ENCODE assay signal across 19 cellular contexts in the genomic region with DNA sequence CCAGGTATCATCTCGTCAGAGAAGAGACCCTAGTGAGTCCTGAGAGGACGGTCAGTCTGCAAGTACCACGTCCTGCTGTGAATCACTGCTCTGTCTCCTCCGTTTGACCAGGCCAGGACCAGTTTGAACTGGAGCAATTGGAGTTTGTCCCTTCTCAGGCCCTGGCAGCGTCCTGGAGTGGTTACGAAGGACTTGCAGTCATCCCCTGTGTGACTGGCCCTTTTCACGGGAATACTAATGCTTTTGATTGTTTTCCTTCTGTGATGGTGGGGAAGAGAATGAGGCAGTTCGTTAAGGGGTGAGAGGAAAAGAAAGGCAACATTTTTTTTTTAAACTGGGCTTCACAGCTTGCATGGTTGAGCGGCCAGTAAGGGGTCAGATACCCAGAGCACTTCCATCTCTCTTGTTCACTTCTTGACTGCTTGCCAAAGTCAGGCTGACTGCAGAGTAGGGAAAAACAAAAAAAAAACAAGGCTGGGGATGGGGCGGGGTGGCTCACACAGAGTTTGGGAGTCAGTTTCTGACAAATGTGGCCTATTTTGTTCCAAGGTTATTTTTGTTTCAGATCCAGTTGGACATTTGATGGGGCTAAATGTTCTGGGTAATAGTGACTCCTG.
DNase-seq lines count a peak whose midpoint lies in the region; TF ChIP-seq lines count a peak whose summit lies in the region.
"Had no signal": no experiment of that assay in that cellular context is flagged by ENCODE, and none has a peak within 500 bp of the region (broad histone marks: within the 10 kb centered on the region; RNA-seq: fewer than 3 reads in every experiment).

No MANE protein-coding gene starts in this region.

- WGBS in suprapubic skin = 67% methylated on average over 10 of the region's 10 CpGs

- TF ChIP-seq POLR2A in suprapubic skin (IDR thresholded peaks at IDR 0.05) = no peak

- no peak for TF ChIP-seq EP300 in suprapubic skin (IDR thresholded peaks at IDR 0.05)

- peak; percentile 12 for DNase-seq in DMS79 treated with DMSO at 0.1 percent for 48 hours (lab: John Stamatoyannopoulos, UW)
- peak; percentile 66 for DNase-seq in astrocyte of the hippocampus (ENCODE audit: low read depth, low spot score)
- peak; percentile 62 for DNase-seq in renal cortical epithelial cell (ENCODE audit: low read depth)
- DNase-seq in NOMO-1 treated with DMSO at 0.1 percent for 48 hours (lab: John Stamatoyannopoulos, UW; ENCODE audit: unreplicated experiment) = no peak
- no peak for DNase-seq in suprapubic skin (ENCODE audit: low spot score in 2 of 2)
- no peak for DNase-seq in activated naive CD4-positive, alpha-beta T cell treated with Interleukin-2 at 50 U/mL for 16 hours
- no peak for DNase-seq in effector memory CD4-positive, alpha-beta T cell
- DNase-seq: activated CD4-positive, CD25-positive, alpha-beta regulatory T cell treated with anti-CD3 and anti-CD28 coated beads, Interleukin-2, amount 50 U/mL, for 72 hours; amniotic stem cell; COR-L47; cortex of kidney; foreskin melanocyte; GDM1; natural killer cell; NCI-H1436; NCI-H524 had no signal

- H3K4me1 ChIP-seq in suprapubic skin = no peaks in the 10 kb centered on the region
- H3K4me1 ChIP-seq in effector memory CD4-positive, alpha-beta T cell (ENCODE audit: control insufficient read depth, insufficient read depth, low read length, poor library complexity, severe bottlenecking) = no peaks in the 10 kb centered on the region
- H3K4me1 ChIP-seq: SJSA1 had no signal

- no peaks in the 10 kb centered on the region for H3K36me3 ChIP-seq in suprapubic skin
- H3K36me3 ChIP-seq in effector memory CD4-positive, alpha-beta T cell (ENCODE audit: control insufficient read depth, insufficient read depth, low read length) = no peaks in the 10 kb centered on the region
- H3K36me3 ChIP-seq: SJSA1 had no signal

- H3K27me3 ChIP-seq in layer of hippocampus (ENCODE audit: control insufficient read depth, insufficient read depth, low read length) (no peaks in the 10 kb centered on the region), suprapubic skin (no peaks in the 10 kb centered on the region)
- H3K27me3 ChIP-seq in effector memory CD4-positive, alpha-beta T cell (replicated peaks; ENCODE audit: control insufficient read depth, insufficient read depth, low read length, poor library complexity, severe bottlenecking) = no peaks in the 10 kb centered on the region

- H3K4me3 ChIP-seq in suprapubic skin = no peak overlapping the region
- H3K4me3 ChIP-seq in effector memory CD4-positive, alpha-beta T cell (ENCODE audit: insufficient read depth, low read depth, low read length, poor library complexity, severe bottlenecking) = no peak overlapping the region
- H3K4me3 ChIP-seq: lung, SJSA1 had no signal

- no peak for TF ChIP-seq CTCF in suprapubic skin (IDR thresholded peaks at IDR 0.05)

- H3K27ac ChIP-seq in layer of hippocampus (ENCODE audit: low read depth, low read length) (peak overlapping the region; percentile 93), suprapubic skin (no peak overlapping the region)
- no peak overlapping the region for H3K27ac ChIP-seq in effector memory CD4-positive, alpha-beta T cell (ENCODE audit: insufficient read depth, low read length, poor library complexity, severe bottlenecking)
- H3K27ac ChIP-seq: SJSA1 had no signal

- H3K9me3 ChIP-seq in suprapubic skin = no peaks in the 10 kb centered on the region
- H3K9me3 ChIP-seq in effector memory CD4-positive, alpha-beta T cell (ENCODE audit: control insufficient read depth, low read length) = no peaks in the 10 kb centered on the region
- H3K9me3 ChIP-seq: SJSA1 had no signal

Comparison
In these comparisons a context has a peak if more than half of its experiments do, and no peak if none do; other contexts are left out.
1. DNase-seq: peak in DMS79 treated with DMSO at 0.1 percent for 48 hours (single experiment), astrocyte of the hippocampus (single experiment) and renal cortical epithelial cell (single experiment); none in NOMO-1 treated with DMSO at 0.1 percent for 48 hours (single experiment), suprapubic skin (0 of 2), activated naive CD4-positive, alpha-beta T cell treated with Interleukin-2 at 50 U/mL for 16 hours (single experiment) and effector memory CD4-positive, alpha-beta T cell (0 of 3).